Comparison of ENCODE assay signal across 1 cellular context in the genomic region with DNA sequence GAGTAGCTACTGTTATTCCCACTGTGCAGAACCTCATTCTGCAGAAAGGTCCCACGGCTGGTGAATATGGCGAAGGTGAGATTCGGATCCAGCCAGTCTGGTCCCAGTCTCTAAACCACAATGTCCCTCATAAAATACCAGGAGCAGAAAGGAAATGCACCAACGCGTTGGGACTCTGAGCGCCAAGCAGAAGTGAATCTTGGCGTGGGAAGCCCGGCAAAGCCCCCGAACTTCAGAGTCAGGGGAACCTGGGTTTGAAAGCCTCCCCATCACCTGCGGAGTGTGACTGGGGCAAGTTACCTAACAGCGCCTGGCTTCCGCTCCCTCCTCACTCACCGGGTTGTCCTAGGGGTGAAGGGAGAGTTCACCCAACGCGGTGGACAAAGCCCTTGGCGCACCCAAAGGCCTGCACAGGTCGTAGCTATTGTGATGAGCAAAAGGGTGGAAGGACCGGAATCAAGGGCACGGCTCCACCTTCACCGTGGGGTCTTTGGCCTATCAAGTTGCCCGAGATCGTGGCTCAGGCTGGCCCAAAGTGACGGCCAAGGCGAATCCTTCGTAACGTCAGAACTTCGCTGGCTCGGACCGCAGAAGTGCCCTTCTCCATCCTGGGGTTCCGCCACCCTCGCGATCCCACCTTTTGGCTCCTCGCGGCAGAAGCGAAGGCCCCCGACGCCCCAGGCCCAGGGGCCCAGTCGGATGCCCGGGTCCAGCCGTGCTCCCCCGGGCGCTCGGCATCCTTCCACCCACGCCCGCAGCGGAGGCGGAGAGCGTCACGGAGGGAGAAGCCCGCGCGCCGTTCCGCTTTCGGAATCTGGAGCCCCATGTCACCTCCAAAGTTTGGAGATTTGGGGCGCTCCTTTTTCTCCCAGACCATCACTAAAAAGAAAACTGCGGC.
TF ChIP-seq lines count a peak whose summit lies in the region.

No MANE protein-coding gene starts in this region.

TF ChIP-seq in H1, 55 proteins besides CTCF, POLR2A, EP300 and RAD21:
- no peak for TF ChIP-seq JUND (IDR thresholded peaks at IDR 0.05; ENCODE audit: low read length)
- TF ChIP-seq SUZ12 (IDR thresholded peaks at IDR 0.05; ENCODE audit: low read length), result peak; percentile 82
- TF ChIP-seq EZH2 (IDR thresholded peaks at IDR 0.05; ENCODE audit: low read depth, low read length, severe bottlenecking), result peak; percentile 77
- TF ChIP-seq KDM4A (IDR thresholded peaks at IDR 0.05; ENCODE audit: low read depth, low read length, severe bottlenecking), result peak; percentile 26
